8 cellular contexts compared by ENCODE assay signal in the genomic region with DNA sequence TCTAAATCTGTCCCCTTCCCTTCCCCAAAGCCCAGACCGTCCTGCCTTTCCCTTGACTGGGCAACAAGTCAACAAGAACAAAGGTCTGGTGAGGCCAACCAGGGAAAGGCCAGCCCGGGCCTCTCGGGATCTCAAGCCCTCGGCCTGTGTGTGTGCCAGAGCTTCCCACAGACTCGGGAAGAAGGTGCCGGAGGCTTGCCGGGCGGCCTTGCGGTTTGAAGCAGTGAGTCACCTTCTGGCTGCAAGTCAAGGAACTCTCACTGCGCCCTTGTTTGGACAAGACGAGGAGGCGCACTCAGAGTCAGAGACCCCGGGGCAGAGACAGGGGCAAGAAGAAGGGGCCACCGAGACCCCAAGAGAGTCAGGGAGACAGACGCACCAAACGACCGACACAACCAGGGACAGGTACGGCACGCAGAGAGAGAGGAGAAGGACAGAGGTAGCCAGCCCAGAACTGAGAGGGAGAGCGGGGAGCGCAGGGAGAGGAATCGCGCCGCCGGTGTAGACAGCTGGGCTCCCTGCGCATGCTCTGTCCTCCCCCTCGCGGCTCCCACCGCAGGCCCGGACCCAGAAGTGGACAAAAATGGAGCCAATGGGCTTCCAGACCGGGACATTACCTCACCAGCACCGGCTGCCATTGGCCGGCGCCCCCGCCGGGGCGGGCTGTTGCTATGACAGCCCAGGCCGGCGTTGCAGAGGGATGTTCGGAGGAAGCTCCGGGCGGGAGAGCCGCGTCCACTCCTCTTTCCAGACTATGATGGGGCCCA.
DNase-seq lines count a peak whose midpoint lies in the region; ATAC-seq, FAIRE-seq and TF ChIP-seq lines count a peak whose summit lies in the region.

No MANE protein-coding gene starts in this region.

- H3K36me3 ChIP-seq in psoas muscle (ENCODE audit: insufficient read depth in 1 of 2, low read depth in 1 of 2) (no peaks in the 10 kb centered on the region), vagina (no peaks in the 10 kb centered on the region)

- no peak for TF ChIP-seq POLR2A in GM12892 (IDR thresholded peaks at IDR 0.05; ENCODE audit: low read depth, low read length)
- peak in 1 of 2 donors; percentile 76 for TF ChIP-seq POLR2A in vagina (IDR thresholded peaks at IDR 0.05)

- H3K27ac ChIP-seq in right cardiac atrium (ENCODE audit: low read length) (peak overlapping the region; percentile 96), psoas muscle (peak overlapping the region; percentile 86), vagina (peak overlapping the region; percentile 88)

- DNase-seq in GM12892 (ENCODE audit: insufficient read length) = peak; percentile 98
- peak; percentile 93 for DNase-seq in NCI-H2029 (lab: John Stamatoyannopoulos, UW)
- DNase-seq in T-helper 9 cell = peak; percentile 37
- peak; percentile 99 for DNase-seq in astrocyte of the cerebellum (ENCODE audit: low read depth)
- peak; percentile 97 to 98 (median 98) for DNase-seq in right cardiac atrium
- DNase-seq in psoas muscle = peak; percentile 93 to 97
- peak in 1 of 2 donors; percentile 98 for DNase-seq in vagina (ENCODE audit: extremely low spot score in 2 of 2)

- H3K27me3 ChIP-seq in right cardiac atrium (ENCODE audit: control insufficient read depth, insufficient read depth) (no peaks in the 10 kb centered on the region), psoas muscle (ENCODE audit: insufficient read depth in 3 of 3, low read length in 2 of 3) (no peaks in the 10 kb centered on the region), vagina (no peaks in the 10 kb centered on the region)

- H3K9me3 ChIP-seq in right cardiac atrium (ENCODE audit: control insufficient read depth, low read length) (no peaks in the 10 kb centered on the region), psoas muscle (no peaks in the 10 kb centered on the region), vagina (no peaks in the 10 kb centered on the region)

- WGBS in right cardiac atrium = under 1% methylated on average over 44 of the region's 44 CpGs
- WGBS in psoas muscle, 3 donors = 0 to 1% (median 1%) methylated on average over 37 to 44 of the region's 44 CpGs

- H3K4me3 ChIP-seq in astrocyte of the cerebellum (ENCODE audit: low read depth, low read length) (peak overlapping the region; percentile 41), right cardiac atrium (ENCODE audit: low read length) (peak overlapping the region; percentile 15), psoas muscle (peak overlapping the region; percentile 51), vagina (peak overlapping the region; percentile 37 to 47)

- H3K4me1 ChIP-seq in right cardiac atrium (ENCODE audit: control insufficient read depth, insufficient read depth, low read length) (peaks cover 13% of the 10 kb centered on the region), psoas muscle (peaks cover 19% of the 10 kb centered on the region), vagina (peaks cover 20% of the 10 kb centered on the region)

- ATAC-seq in HG02973 (IDR thresholded peaks at IDR 0.05; ENCODE audit: unreplicated experiment) = peak; percentile 92
- ATAC-seq in right cardiac atrium = peak; percentile 96 to 97
- peak; percentile 94 to 99 (median 96) for ATAC-seq in psoas muscle

- FAIRE-seq in GM12892 (lab: Jason Lieb, UNC) = peak; percentile 84

- TF ChIP-seq CTCF in astrocyte of the cerebellum (IDR thresholded peaks at IDR 0.05; ENCODE audit: low read depth, low read length, missing control alignments) (no peak), psoas muscle (IDR thresholded peaks at IDR 0.05) (no peak), vagina (IDR thresholded peaks at IDR 0.05) (no peak)

- intact Hi-C loops in right cardiac atrium (cut with DNase I) (no loop called here), psoas muscle (cut with DNase I) (no loop called here), vagina (cut with DNase I) (no loop called here)

- in situ Hi-C loops in astrocyte of the cerebellum (cut with HindIII; ENCODE audit: low sequenced_read_pairs) = loop anchor here (5.0 to 25.0 kb wide), 2 partner anchors 43 to 338 kb away; no protein-coding TSS in a partner anchor
